19 cellular contexts compared by ENCODE assay signal in genomic region chr11:69559181-69559580, GRCh38.
DNase-seq lines count a peak whose midpoint lies in the region; ATAC-seq lines count a peak whose summit lies in the region.
"Had no signal": no experiment of that assay in that cellular context is flagged by ENCODE, and none has a peak within 500 bp of the region (broad histone marks: within the 10 kb centered on the region; RNA-seq: fewer than 3 reads in every experiment).

No MANE protein-coding gene starts in this region.

- no CpG with 5 or more reads among the region's 5 CpGs for WGBS in mesendoderm (ENCODE audit: extremely low coverage, insufficient coverage, low lambda C conversion rate)

- H4K8ac ChIP-seq in mesendoderm (ENCODE audit: low read depth, low read length): no peak overlapping the region

- H3K4me1 Mint-ChIP-seq in activated T-cell treated with anti-CD3 and anti-CD28 coated beads, Interleukin-2, amount 50 U/mL, for 24 hours (ENCODE audit: low read depth): peaks cover 20% of the 10 kb centered on the region
- H3K4me1 Mint-ChIP-seq in CD4-positive, alpha-beta memory T cell: peaks cover 18 to 31% (median 22%) of the 10 kb centered on the region in 4 donors
- H3K4me1 Mint-ChIP-seq: H9 had no signal

- no peak overlapping the region for H3K56ac ChIP-seq in mesendoderm (ENCODE audit: low read length)

- no peak overlapping the region for H3K4me2 ChIP-seq in mesendoderm (ENCODE audit: low read length)

- H3K27me3 Mint-ChIP-seq in activated T-cell treated with anti-CD3 and anti-CD28 coated beads, Interleukin-2, amount 50 U/mL, for 24 hours: peaks cover 48% of the 10 kb centered on the region
- H3K27me3 Mint-ChIP-seq in CD4-positive, alpha-beta memory T cell: peaks cover under 1 to 3% of the 10 kb centered on the region in 2 donors

- no peaks in the 10 kb centered on the region for H3K9me3 ChIP-seq in CD4-positive, alpha-beta memory T cell (ENCODE audit: control insufficient read depth in 1 of 2, low read length in 2 of 2)

- no peaks in the 10 kb centered on the region for H3K79me1 ChIP-seq in mesendoderm (ENCODE audit: low read length)

- H3K36me3 ChIP-seq in CD4-positive, alpha-beta memory T cell (ENCODE audit: insufficient read depth, low read length): no peaks in the 10 kb centered on the region
- H3K36me3 ChIP-seq in mesendoderm (ENCODE audit: control insufficient read depth, insufficient read depth, low read length): no peaks in the 10 kb centered on the region

- POLR2A ChIA-PET in CD4-positive, alpha-beta memory T cell (lab: Charles Lee; ENCODE audit: partially characterized antibody): no interaction called here

- H3K27me3 ChIP-seq in CD4-positive, alpha-beta memory T cell (ENCODE audit: insufficient read depth, low read length): no peaks in the 10 kb centered on the region
- H3K27me3 ChIP-seq in mesendoderm (ENCODE audit: insufficient read depth, low read length, poor library complexity): no peaks in the 10 kb centered on the region

- H4K5ac ChIP-seq in mesendoderm (ENCODE audit: low read length): no peak overlapping the region

- no peak overlapping the region for H2BK15ac ChIP-seq in mesendoderm (replicated peaks; ENCODE audit: low read depth)

- H3K27ac Mint-ChIP-seq in activated T-cell treated with anti-CD3 and anti-CD28 coated beads, Interleukin-2, amount 50 U/mL, for 24 hours: peak overlapping the region; percentile 16
- H3K27ac Mint-ChIP-seq in CD4-positive, alpha-beta memory T cell: peak overlapping the region in 3 of 7 donors; percentile 20 to 59 (median 39)
- H3K27ac Mint-ChIP-seq: H9 had no signal

- H2BK5ac ChIP-seq in mesendoderm (ENCODE audit: low read length): no peak overlapping the region

- DNase-seq in activated T-cell treated with anti-CD3 and anti-CD28 coated beads, Interleukin-2, amount 50 U/mL, for 24 hours: no peak
- DNase-seq in activated T-cell treated with anti-CD3 and anti-CD28 coated beads, Interleukin-2, amount 50 U/mL, for 48 hours: no peak
- no peak for DNase-seq in CD4-positive, alpha-beta memory T cell
- peak; percentile 84 for DNase-seq in SW480 (ENCODE audit: low spot score)
- peak; percentile 20 for DNase-seq in mesendoderm
- DNase-seq in GM19240 (ENCODE audit: insufficient read length, low spot score): no peak
- DNase-seq in NCI-H187 (lab: John Stamatoyannopoulos, UW): no peak
- DNase-seq: 8988T, H9, IMR-90, Karpas-422, MM.1S, NCI-H1105, NCI-H187 treated with DMSO at 0.1 percent for 48 hours, NCI-H446, NCI-H69, OCI-M1, SIG-M5 had no signal

- H2AK5ac ChIP-seq in mesendoderm (ENCODE audit: low read length): no peak overlapping the region

- H3K9me3 Mint-ChIP-seq in activated T-cell treated with anti-CD3 and anti-CD28 coated beads, Interleukin-2, amount 50 U/mL, for 24 hours: peaks cover 5% of the 10 kb centered on the region
- peaks cover 0 to 3% (median 0%) of the 10 kb centered on the region in 8 donors for H3K9me3 Mint-ChIP-seq in CD4-positive, alpha-beta memory T cell

- CTCF ChIA-PET in CD4-positive, alpha-beta memory T cell (lab: Charles Lee; ENCODE audit: partially characterized antibody): no interaction called here

- no peak overlapping the region for H3K4ac ChIP-seq in mesendoderm (ENCODE audit: low read depth, low read length)

- H3K4me3 ChIP-seq in CD4-positive, alpha-beta memory T cell (ENCODE audit: low read length in 2 of 2): no peak overlapping the region
- H3K4me3 ChIP-seq in mesendoderm (ENCODE audit: low read length): no peak overlapping the region

- no peaks in the 10 kb centered on the region for H3K79me2 ChIP-seq in mesendoderm (ENCODE audit: control insufficient read depth, insufficient read depth, low read length)

- no peak overlapping the region for H3K18ac ChIP-seq in mesendoderm (ENCODE audit: low read length)

- ATAC-seq in HG02623 (IDR thresholded peaks at IDR 0.05; ENCODE audit: unreplicated experiment): no peak

- peaks cover 27% of the 10 kb centered on the region for H3K4me1 ChIP-seq in CD4-positive, alpha-beta memory T cell (ENCODE audit: insufficient read depth, low read length)
- H3K4me1 ChIP-seq in mesendoderm (ENCODE audit: control insufficient read depth, low read depth, low read length): no peaks in the 10 kb centered on the region

- intact Hi-C loops in CD4-positive, alpha-beta memory T cell (cut with micrococcal nuclease): no loop called here

- no peak overlapping the region for H3K27ac ChIP-seq in CD4-positive, alpha-beta memory T cell (ENCODE audit: low read depth, low read length)
- H3K27ac ChIP-seq in mesendoderm (ENCODE audit: low read depth, low read length): no peak overlapping the region

- H3K4me3 Mint-ChIP-seq in activated T-cell treated with anti-CD3 and anti-CD28 coated beads, Interleukin-2, amount 50 U/mL, for 24 hours: no peak overlapping the region
- peak overlapping the region in 6 of 8 donors; percentile 1 to 66 (median 38) for H3K4me3 Mint-ChIP-seq in CD4-positive, alpha-beta memory T cell
- H3K4me3 Mint-ChIP-seq: H9 had no signal

- no peak overlapping the region for H3K9ac ChIP-seq in mesendoderm (ENCODE audit: low read length)

- H3K36me3 Mint-ChIP-seq in activated T-cell treated with anti-CD3 and anti-CD28 coated beads, Interleukin-2, amount 50 U/mL, for 24 hours (ENCODE audit: low read depth): no peaks in the 10 kb centered on the region
- H3K36me3 Mint-ChIP-seq in CD4-positive, alpha-beta memory T cell: no peaks in the 10 kb centered on the region

- H2BK120ac ChIP-seq in mesendoderm (ENCODE audit: low read depth, low read length): no peak overlapping the region

- H3K23ac ChIP-seq in mesendoderm (ENCODE audit: low read length): no peak overlapping the region

Comparison
In these comparisons a context has a peak if more than half of its experiments do, and no peak if none do; other contexts are left out.
1. DNase-seq: peak in SW480 (single experiment) and mesendoderm (single experiment); none in activated T-cell treated with anti-CD3 and anti-CD28 coated beads, Interleukin-2, amount 50 U/mL, for 24 hours (single experiment), activated T-cell treated with anti-CD3 and anti-CD28 coated beads, Interleukin-2, amount 50 U/mL, for 48 hours (0 of 2), CD4-positive, alpha-beta memory T cell (0 of 5), GM19240 (single experiment) and NCI-H187 (0 of 2).